Comparison of ENCODE assay signal across 12 cellular contexts in the genomic region with DNA sequence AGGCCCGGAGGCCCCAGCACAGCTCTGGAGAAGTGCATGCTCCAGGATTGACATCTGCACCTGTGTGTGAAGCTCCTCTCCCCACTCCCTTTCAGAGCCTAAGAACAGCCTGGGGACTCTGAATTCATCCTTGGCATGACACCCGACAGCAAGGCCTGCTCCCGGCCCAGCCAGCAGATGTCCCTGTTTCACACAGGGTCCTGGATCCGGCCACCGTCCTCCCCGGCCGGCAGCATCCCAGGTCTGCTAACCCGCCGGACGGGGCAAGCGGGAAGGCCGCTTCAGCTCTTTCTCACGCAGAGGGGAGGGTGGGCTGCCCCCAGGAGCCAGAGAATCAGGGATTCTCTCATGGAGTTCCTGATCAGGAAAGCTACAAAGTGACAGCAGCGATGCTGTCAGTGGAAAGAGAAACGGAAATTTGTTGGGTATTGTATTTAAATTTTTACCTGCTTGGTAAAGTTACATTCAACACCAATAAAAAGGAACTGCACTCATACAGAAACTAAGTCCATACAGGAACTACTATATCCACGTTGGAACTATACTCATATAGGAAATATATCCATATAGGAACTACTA.
A peak's percentile ranks its signal among the peaks of the same experiment; 100 is the strongest.
DNase-seq lines count a peak whose midpoint lies in the region; TF ChIP-seq lines count a peak whose summit lies in the region.
"Had no signal": no experiment of that assay in that cellular context is flagged by ENCODE, and none has a peak within 500 bp of the region (broad histone marks: within the 10 kb centered on the region; RNA-seq: fewer than 3 reads in every experiment).

No MANE protein-coding gene starts in this region.

- H3K27me3 ChIP-seq in prostate gland (replicated peaks; ENCODE audit: insufficient read depth) (no peaks in the 10 kb centered on the region), spleen (replicated peaks in 1 of 7) (peaks cover 0 to 15% (median 0%) of the 10 kb centered on the region in 7 donors)

- H3K4me1 ChIP-seq in OCI-LY7 (ENCODE audit: insufficient read depth, low read length, poor library complexity, severe bottlenecking) (no peaks in the 10 kb centered on the region), prostate gland (replicated peaks) (no peaks in the 10 kb centered on the region), spleen (no peaks in the 10 kb centered on the region)
- H3K4me1 ChIP-seq: HAP-1 had no signal

- no peak overlapping the region for H3K4me2 ChIP-seq in OCI-LY7 (ENCODE audit: low read length)

- TF ChIP-seq POLR2A in prostate gland (IDR thresholded peaks at IDR 0.05) (no peak), spleen (IDR thresholded peaks at IDR 0.05) (no peak)

- BruUV-seq in OCI-LY7 (replicated peaks; lab: Mats Ljungman, UMichigan) = no TSS peak

- no peaks in the 10 kb centered on the region for H3K36me3 ChIP-seq in OCI-LY7 (ENCODE audit: insufficient read depth, low read length)
- no peaks in the 10 kb centered on the region for H3K36me3 ChIP-seq in prostate gland
- no peaks in the 10 kb centered on the region for H3K36me3 ChIP-seq in spleen
- H3K36me3 ChIP-seq: HAP-1 had no signal

- H3K4me3 Mint-ChIP-seq in endothelial cell (ENCODE audit: unreplicated experiment) = no peak overlapping the region
- H3K4me3 Mint-ChIP-seq: activated CD4-positive, alpha-beta memory T cell treated with anti-CD3 and anti-CD28 coated beads, Interleukin-2, amount 10 ng/mL, durations not matched to agents 7 days and 5 days; CD14-positive monocyte had no signal

- no peak overlapping the region for H2AFZ ChIP-seq in OCI-LY7 (ENCODE audit: low read length)

- 29% methylated on average over 16 of the region's 16 CpGs for WGBS in prostate gland
- WGBS in spleen, 5 donors = 28 to 48% (median 36%) methylated on average over 7 to 16 of the region's 16 CpGs

- no peaks in the 10 kb centered on the region for H4K20me1 ChIP-seq in OCI-LY7 (ENCODE audit: insufficient read depth, low read length)

- no peak overlapping the region for H3K27ac Mint-ChIP-seq in endothelial cell (ENCODE audit: unreplicated experiment)
- H3K27ac Mint-ChIP-seq: activated CD4-positive, alpha-beta memory T cell treated with anti-CD3 and anti-CD28 coated beads, Interleukin-2, amount 10 ng/mL, durations not matched to agents 7 days and 5 days; CD14-positive monocyte had no signal

- peaks cover 1% of the 10 kb centered on the region for H3K27me3 Mint-ChIP-seq in endothelial cell (ENCODE audit: unreplicated experiment)
- H3K27me3 Mint-ChIP-seq: activated CD4-positive, alpha-beta memory T cell treated with anti-CD3 and anti-CD28 coated beads, Interleukin-2, amount 10 ng/mL, durations not matched to agents 7 days and 5 days had no signal

- H3K4me3 ChIP-seq in OCI-LY7 (ENCODE audit: low read depth, low read length, poor library complexity, severe bottlenecking) = no peak overlapping the region
- H3K4me3 ChIP-seq in prostate gland = no peak overlapping the region
- no peak overlapping the region for H3K4me3 ChIP-seq in spleen
- H3K4me3 ChIP-seq: HAP-1 had no signal

- H3K9me3 Mint-ChIP-seq in endothelial cell (ENCODE audit: unreplicated experiment) = no peaks in the 10 kb centered on the region
- H3K9me3 Mint-ChIP-seq: activated CD4-positive, alpha-beta memory T cell treated with anti-CD3 and anti-CD28 coated beads, Interleukin-2, amount 10 ng/mL, durations not matched to agents 7 days and 5 days had no signal

- no peaks in the 10 kb centered on the region for H3K9me2 ChIP-seq in OCI-LY7 (ENCODE audit: insufficient read depth, low read length)

- H3K9me3 ChIP-seq in OCI-LY7 (ENCODE audit: low read length) = no peaks in the 10 kb centered on the region
- no peaks in the 10 kb centered on the region for H3K9me3 ChIP-seq in prostate gland
- no peaks in the 10 kb centered on the region for H3K9me3 ChIP-seq in spleen
- H3K9me3 ChIP-seq: HAP-1 had no signal

- TF ChIP-seq CTCF in OCI-LY7 (conservative IDR thresholded peaks at IDR 0.05; ENCODE audit: low read length) (0 out of 2 replicates have a peak, but pooled peaks have one; percentile 15), endothelial cell (IDR thresholded peaks at IDR 0.05; ENCODE audit: unreplicated experiment) (no peak), prostate gland (IDR thresholded peaks at IDR 0.05) (peak; percentile 13 to 60 (median 58)), spleen (IDR thresholded peaks at IDR 0.05 in 8 of 11, conservative IDR thresholded peaks at IDR 0.05 in 3 of 11) (peak in 1 of 11 experiments; percentile 8)

- H3K27ac ChIP-seq in OCI-LY7 (ENCODE audit: low read depth, low read length, poor library complexity, severe bottlenecking) = no peak overlapping the region
- no peak overlapping the region for H3K27ac ChIP-seq in prostate gland
- H3K27ac ChIP-seq in spleen = no peak overlapping the region

- peaks cover 3% of the 10 kb centered on the region for H3K4me1 Mint-ChIP-seq in endothelial cell (ENCODE audit: unreplicated experiment)
- H3K4me1 Mint-ChIP-seq: activated CD4-positive, alpha-beta memory T cell treated with anti-CD3 and anti-CD28 coated beads, Interleukin-2, amount 10 ng/mL, durations not matched to agents 7 days and 5 days; CD14-positive monocyte had no signal

- DNase-seq in SIG-M5 treated with dmso at 0.1 percent for 504 hours (lab: John Stamatoyannopoulos, UW; ENCODE audit: unreplicated experiment) (peak; percentile 1), SIG-M5 (lab: John Stamatoyannopoulos, UW) (no peak), OCI-LY7 (ENCODE audit: low spot score) (no peak), endothelial cell (ENCODE audit: low spot score) (peak; percentile 70), prostate gland (ENCODE audit: low spot score) (peak; percentile 40), NCI-H128 (lab: John Stamatoyannopoulos, UW; ENCODE audit: unreplicated experiment) (no peak), spleen (no peak), A172 (ENCODE audit: low spot score) (no peak)
- DNase-seq: activated CD4-positive, alpha-beta memory T cell treated with anti-CD3 and anti-CD28 coated beads, Interleukin-2, amount 10 ng/mL, durations not matched to agents 7 days and 5 days; aorta had no signal

- H3K79me2 ChIP-seq in OCI-LY7 (ENCODE audit: insufficient read depth, low read depth, low read length) = no peaks in the 10 kb centered on the region

- intact Hi-C loops in OCI-LY7 (cut with micrococcal nuclease; ENCODE audit: unreplicated experiment) (no loop called here), prostate gland (cut with DNase I) (no loop called here), spleen (cut with DNase I; ENCODE audit: low total_unique reads) (no loop called here)

- POLR2A ChIA-PET in OCI-LY7 (lab: Charles Lee) = no interaction called here

- no peaks in the 10 kb centered on the region for H3K36me3 Mint-ChIP-seq in endothelial cell (ENCODE audit: low read depth, unreplicated experiment)
- H3K36me3 Mint-ChIP-seq: CD14-positive monocyte had no signal

- CTCF ChIA-PET in OCI-LY7 (lab: Charles Lee; ENCODE audit: unreplicated experiment) = no interaction called here

Comparison
In these comparisons a context has a peak if more than half of its experiments do, and no peak if none do; other contexts are left out.
1. DNase-seq: peak in SIG-M5 treated with dmso at 0.1 percent for 504 hours (single experiment), endothelial cell (single experiment) and prostate gland (single experiment); none in SIG-M5 (single experiment), OCI-LY7 (single experiment), NCI-H128 (single experiment), spleen (single experiment) and A172 (single experiment).